In genomic region chr17:8062807-8063483, GRCh38 we compare ENCODE assay signal across 13 cellular contexts. TPM values are rescaled to one million over a fixed set of nuclear protein-coding genes. Genes with fewer than 3 reads are reported as not detected.
A peak's percentile ranks its signal among the peaks of the same experiment; 100 is the strongest.
DNase-seq lines count a peak whose midpoint lies in the region; ATAC-seq and TF ChIP-seq lines count a peak whose summit lies in the region.
"Had no signal": no experiment of that assay in that cellular context is flagged by ENCODE, and none has a peak within 500 bp of the region (broad histone marks: within the 10 kb centered on the region; RNA-seq: fewer than 3 reads in every experiment).

No MANE protein-coding gene starts in this region.

- CTCF ChIA-PET in naive thymus-derived CD4-positive, alpha-beta T cell (lab: Charles Lee), result interaction anchor here (1.1 to 10.9 kb wide), 5 partner anchors 11 to 241 kb away, joined by 3 to 122 read pairs (median 5); no protein-coding TSS in a partner anchor

- H3K9me3 ChIP-seq in colonic mucosa, result no peaks in the 10 kb centered on the region
- no peaks in the 10 kb centered on the region for H3K9me3 ChIP-seq in naive thymus-derived CD4-positive, alpha-beta T cell (ENCODE audit: control insufficient read depth in 2 of 3, low read length in 3 of 3)

- no peak overlapping the region for H3K27ac Mint-ChIP-seq in naive thymus-derived CD4-positive, alpha-beta T cell
- no peak overlapping the region for H3K27ac Mint-ChIP-seq in activated naive CD8-positive, alpha-beta T cell treated with anti-CD3 and anti-CD28 coated beads for 36 hours
- H3K27ac Mint-ChIP-seq: CD4-positive, CD25-positive, alpha-beta regulatory T cell had no signal

- H3K27me3 Mint-ChIP-seq in naive thymus-derived CD4-positive, alpha-beta T cell, result peaks cover 31 to 77% (median 46%) of the 10 kb centered on the region in 5 donors
- H3K27me3 Mint-ChIP-seq in activated naive CD8-positive, alpha-beta T cell treated with anti-CD3 and anti-CD28 coated beads for 36 hours, result peaks cover 70% of the 10 kb centered on the region

- peak overlapping the region; percentile 1 for H3K27ac ChIP-seq in colonic mucosa
- no peak overlapping the region for H3K27ac ChIP-seq in naive thymus-derived CD4-positive, alpha-beta T cell (ENCODE audit: low read depth, low read length)

- H3K4me3 ChIP-seq in colonic mucosa, result peak overlapping the region; percentile 20
- H3K4me3 ChIP-seq in naive thymus-derived CD4-positive, alpha-beta T cell (ENCODE audit: low read length), result no peak overlapping the region

- DNase-seq in COR-L47 (lab: John Stamatoyannopoulos, UW) (peak; percentile 33), M059J (ENCODE audit: low read depth) (peak; percentile 23), colonic mucosa (no peak), left ventricle myocardium superior (no peak)
- no peak for DNase-seq in naive thymus-derived CD4-positive, alpha-beta T cell
- DNase-seq in activated naive CD8-positive, alpha-beta T cell treated with anti-CD3 and anti-CD28 coated beads for 36 hours, result no peak
- DNase-seq in activated CD4-positive, alpha-beta T cell treated with anti-CD3 and anti-CD28 coated beads, Interleukin-2, amount 50 U/mL, for 4 hours, result no peak
- DNase-seq: activated CD8-positive, alpha-beta memory T cell treated with anti-CD3 and anti-CD28 coated beads for 24 hours; CD4-positive, CD25-positive, alpha-beta regulatory T cell; kidney glomerular epithelial cell; NCI-H226 had no signal

- H3K36me3 Mint-ChIP-seq in naive thymus-derived CD4-positive, alpha-beta T cell, result no peaks in the 10 kb centered on the region
- H3K36me3 Mint-ChIP-seq in activated naive CD8-positive, alpha-beta T cell treated with anti-CD3 and anti-CD28 coated beads for 36 hours, result no peaks in the 10 kb centered on the region
- H3K36me3 Mint-ChIP-seq: CD4-positive, CD25-positive, alpha-beta regulatory T cell had no signal

- peaks cover 0 to 3% (median 0%) of the 10 kb centered on the region in 7 donors for H3K4me1 Mint-ChIP-seq in naive thymus-derived CD4-positive, alpha-beta T cell
- peaks cover 5% of the 10 kb centered on the region for H3K4me1 Mint-ChIP-seq in activated naive CD8-positive, alpha-beta T cell treated with anti-CD3 and anti-CD28 coated beads for 36 hours
- H3K4me1 Mint-ChIP-seq: CD4-positive, CD25-positive, alpha-beta regulatory T cell had no signal

- ATAC-seq in naive thymus-derived CD4-positive, alpha-beta T cell, result peak; percentile 18
- ATAC-seq in GM21360 (IDR thresholded peaks at IDR 0.05; ENCODE audit: unreplicated experiment) (no peak), left ventricle myocardium superior (no peak)

- H3K4me3 Mint-ChIP-seq in naive thymus-derived CD4-positive, alpha-beta T cell, result no peak overlapping the region
- no peak overlapping the region for H3K4me3 Mint-ChIP-seq in activated naive CD8-positive, alpha-beta T cell treated with anti-CD3 and anti-CD28 coated beads for 36 hours
- H3K4me3 Mint-ChIP-seq: CD4-positive, CD25-positive, alpha-beta regulatory T cell had no signal

- intact Hi-C loops in colonic mucosa (cut with DNase I) (no loop called here), left ventricle myocardium superior (cut with micrococcal nuclease) (no loop called here)
- intact Hi-C loops in naive thymus-derived CD4-positive, alpha-beta T cell (cut with micrococcal nuclease), result loop anchor here in 1 of 2 donors (5.0 to 10.0 kb wide), 2 partner anchors 319 to 1462 kb away; partner anchors contain the start of gene RPL26

- no peaks in the 10 kb centered on the region for H3K36me3 ChIP-seq in colonic mucosa
- no peaks in the 10 kb centered on the region for H3K36me3 ChIP-seq in naive thymus-derived CD4-positive, alpha-beta T cell (ENCODE audit: control insufficient read depth in 2 of 3, insufficient read depth in 3 of 3, low read length in 3 of 3)

- POLR2A ChIA-PET in naive thymus-derived CD4-positive, alpha-beta T cell (lab: Charles Lee), result interaction anchor here (0.7 to 1.3 kb wide), 3 partner anchors 16 to 158 kb away, joined by 3 read pairs; no protein-coding TSS in a partner anchor

- H3K27me3 ChIP-seq in colonic mucosa, result peaks cover 24% of the 10 kb centered on the region
- peaks cover 3 to 10% of the 10 kb centered on the region in 2 donors for H3K27me3 ChIP-seq in naive thymus-derived CD4-positive, alpha-beta T cell (ENCODE audit: control insufficient read depth in 2 of 2, insufficient read depth in 2 of 2, low read length in 2 of 2)

- H3K9ac ChIP-seq in colonic mucosa (ENCODE audit: low read depth in 2 of 2, low read length in 2 of 2), result peak overlapping the region in 1 of 2 donors; percentile 38

- H3K4me1 ChIP-seq in colonic mucosa, result peaks cover under 1% of the 10 kb centered on the region
- H3K4me1 ChIP-seq in naive thymus-derived CD4-positive, alpha-beta T cell (ENCODE audit: control insufficient read depth in 2 of 2, insufficient read depth in 2 of 2, low read length in 2 of 2), result no peaks in the 10 kb centered on the region

- H3K9me3 Mint-ChIP-seq in naive thymus-derived CD4-positive, alpha-beta T cell, result no peaks in the 10 kb centered on the region
- H3K9me3 Mint-ChIP-seq in activated naive CD8-positive, alpha-beta T cell treated with anti-CD3 and anti-CD28 coated beads for 36 hours, result no peaks in the 10 kb centered on the region
- H3K9me3 Mint-ChIP-seq: CD4-positive, CD25-positive, alpha-beta regulatory T cell had no signal

- no peak for TF ChIP-seq CTCF in colonic mucosa (IDR thresholded peaks at IDR 0.05)

RNA-seq across cellular contexts. Expression of gene ALOX15B, which starts 24.1 kb away (rescaled TPM):
- total RNA-seq in M059J (2014; rRNA removed; shearing (Covaris generic)), result not detected in 2 replicates
- under 1 TPM; 0.52 to 0.56 TPM for total RNA-seq in colonic mucosa
- under 1 TPM in 1 of 5 experiments, not detected in 4; 0.61 TPM for total RNA-seq in naive thymus-derived CD4-positive, alpha-beta T cell
- polyA plus RNA-seq in naive thymus-derived CD4-positive, alpha-beta T cell, result not detected
- under 1 TPM in 1 of 2 experiments, not detected in 1; 0.08 TPM for total RNA-seq in activated naive CD8-positive, alpha-beta T cell treated with anti-CD3 and anti-CD28 coated beads for 36 hours
- total RNA-seq in left ventricle myocardium superior, result not detected
- total RNA-seq: CD4-positive, CD25-positive, alpha-beta regulatory T cell; HT-29 had no signal
- polyA plus RNA-seq: CD4-positive, CD25-positive, alpha-beta regulatory T cell had no signal

RNA-seq across cellular contexts. Expression of gene ALOX12B, which starts 24.6 kb away (rescaled TPM):
- not detected in 2 replicates for total RNA-seq in M059J (2014; rRNA removed; shearing (Covaris generic))
- total RNA-seq in colonic mucosa (under 1 TPM; 0.48 to 0.69 TPM), left ventricle myocardium superior (not detected)
- total RNA-seq in naive thymus-derived CD4-positive, alpha-beta T cell, result 1 to 10 TPM in 2 of 5 experiments, under 1 TPM in 3; 0.44 to 1.1 (median 0.94) TPM
- polyA plus RNA-seq in naive thymus-derived CD4-positive, alpha-beta T cell, result 1 to 10 TPM in 1 of 2 donors, under 1 TPM in 1; 0.78 to 1.0 TPM
- total RNA-seq in activated naive CD8-positive, alpha-beta T cell treated with anti-CD3 and anti-CD28 coated beads for 36 hours, result 1 to 10 TPM; 3.7 to 4.1 TPM
- total RNA-seq: CD4-positive, CD25-positive, alpha-beta regulatory T cell; HT-29 had no signal

RNA-seq across cellular contexts. Expression of gene ALOXE3, which starts 55.4 kb away (rescaled TPM):
- total RNA-seq in M059J (2014; rRNA removed; shearing (Covaris generic)), result 0.44 TPM in 1 of 2 replicates, not detected in the other
- total RNA-seq in colonic mucosa (not detected), left ventricle myocardium superior (not detected)
- 1 to 10 TPM in 1 of 5 experiments, under 1 TPM in 3, not detected in 1; 0.22 to 1.6 (median 0.75) TPM for total RNA-seq in naive thymus-derived CD4-positive, alpha-beta T cell
- polyA plus RNA-seq in naive thymus-derived CD4-positive, alpha-beta T cell, result 1 to 10 TPM in 1 of 2 donors, under 1 TPM in 1; 0.11 to 1.6 TPM
- total RNA-seq in activated naive CD8-positive, alpha-beta T cell treated with anti-CD3 and anti-CD28 coated beads for 36 hours, result under 1 TPM in 1 of 2 experiments, not detected in 1; 0.10 TPM
- total RNA-seq: HT-29 had no signal

Comparison
In these comparisons a context has a peak if more than half of its experiments do, and no peak if none do; other contexts are left out.
1. DNase-seq: peak in COR-L47 (single experiment) and M059J (single experiment); none in colonic mucosa (single experiment), naive thymus-derived CD4-positive, alpha-beta T cell (0 of 9), activated naive CD8-positive, alpha-beta T cell treated with anti-CD3 and anti-CD28 coated beads for 36 hours (single experiment), left ventricle myocardium superior (single experiment) and activated CD4-positive, alpha-beta T cell treated with anti-CD3 and anti-CD28 coated beads, Interleukin-2, amount 50 U/mL, for 4 hours (0 of 2).